In genomic region chr21:45449658-45450502, GRCh38 we compare ENCODE assay signal across 22 cellular contexts. TPM values are rescaled to one million over a fixed set of nuclear protein-coding genes. Genes with fewer than 3 reads are reported as not detected.
DNase-seq lines count a peak whose midpoint lies in the region; ATAC-seq, FAIRE-seq and TF ChIP-seq lines count a peak whose summit lies in the region.
"Had no signal": no experiment of that assay in that cellular context is flagged by ENCODE, and none has a peak within 500 bp of the region (broad histone marks: within the 10 kb centered on the region; RNA-seq: fewer than 3 reads in every experiment).

No MANE protein-coding gene starts in this region.

- H3K27me3 ChIP-seq in GM23338 (ENCODE audit: insufficient read depth) (no peaks in the 10 kb centered on the region), astrocyte (ENCODE audit: insufficient read depth, low read length) (no peaks in the 10 kb centered on the region)
- H3K27me3 ChIP-seq: neural progenitor cell, thyroid gland had no signal

- peak overlapping the region; percentile 32; the same call in 1 of the 2 replicates for H3K27ac ChIP-seq in GM23338 (ENCODE audit: low read depth)
- H3K27ac ChIP-seq in astrocyte (ENCODE audit: low read depth, low read length) = no peak overlapping the region
- H3K27ac ChIP-seq: KMS-11, neural progenitor cell, stomach, thyroid gland had no signal

- no peak overlapping the region for H3K9ac ChIP-seq in astrocyte (ENCODE audit: low read length)
- H3K9ac ChIP-seq: KMS-11, neural progenitor cell had no signal

- H3K27ac Mint-ChIP-seq in GM23338 (peak overlapping the region; percentile 56; the same call in 1 of the 2 replicates), astrocyte (ENCODE audit: unreplicated experiment) (peak overlapping the region; percentile 26)
- H3K27ac Mint-ChIP-seq in activated T-helper 2 cell treated with anti-CD3 and anti-CD28 coated beads, Interferon-gamma antibody, Interleukin-2, Interleukin-4, amounts not matched to agents 10 μg/mL and 5 μg/mL and 100 μg/mL, durations not matched to agents 14 hours and 24 hours and 36 hours = no peak overlapping the region
- H3K27ac Mint-ChIP-seq: activated CD8-positive, alpha-beta T cell treated with anti-CD3 and anti-CD28 coated beads for 36 hours; activated naive CD8-positive, alpha-beta T cell; memory B cell; neural progenitor cell had no signal

- H3K4me2 ChIP-seq in GM23338 = no peak overlapping the region
- no peak overlapping the region for H3K4me2 ChIP-seq in astrocyte (ENCODE audit: low read length)
- H3K4me2 ChIP-seq: KMS-11, neural progenitor cell had no signal

- H3K4me3 Mint-ChIP-seq in GM23338 (no peak overlapping the region), astrocyte (ENCODE audit: unreplicated experiment) (no peak overlapping the region)
- H3K4me3 Mint-ChIP-seq in activated T-helper 2 cell treated with anti-CD3 and anti-CD28 coated beads, Interferon-gamma antibody, Interleukin-2, Interleukin-4, amounts not matched to agents 10 μg/mL and 5 μg/mL and 100 μg/mL, durations not matched to agents 14 hours and 24 hours and 36 hours (ENCODE audit: low read depth) = no peak overlapping the region
- H3K4me3 Mint-ChIP-seq: activated CD8-positive, alpha-beta T cell treated with anti-CD3 and anti-CD28 coated beads for 36 hours; activated naive CD8-positive, alpha-beta T cell; CD4-positive, alpha-beta memory T cell; central memory CD8-positive, alpha-beta T cell; memory B cell; neural progenitor cell had no signal

- H3K4me3 ChIP-seq in GM23338 (no peak overlapping the region), astrocyte (ENCODE audit: insufficient read depth, low read depth, low read length) (no peak overlapping the region)
- H3K4me3 ChIP-seq: neural progenitor cell, stomach, thyroid gland had no signal

- H3K79me2 ChIP-seq in GM23338 (replicated peaks; ENCODE audit: insufficient read depth) (peaks cover 84% of the 10 kb centered on the region), astrocyte (ENCODE audit: insufficient read depth, low read length) (peaks cover 69% of the 10 kb centered on the region)

- H3K36me3 ChIP-seq in GM23338 (ENCODE audit: insufficient read depth) (0 out of 2 replicates have a peak, but pooled peaks cover 4% of the 10 kb centered on the region), astrocyte (ENCODE audit: insufficient read depth, low read length) (no peaks in the 10 kb centered on the region)
- H3K36me3 ChIP-seq: neural progenitor cell, stomach, thyroid gland had no signal

- H4K20me1 ChIP-seq in GM23338 (replicated peaks; ENCODE audit: insufficient read depth) (peaks cover 40% of the 10 kb centered on the region), astrocyte (ENCODE audit: insufficient read depth, low read length) (peaks cover 64% of the 10 kb centered on the region)

- H3F3A ChIP-seq in GM23338 (replicated peaks; ENCODE audit: low read depth) = peaks cover 16% of the 10 kb centered on the region

- H3K9me3 Mint-ChIP-seq in GM23338 = peaks cover 3% of the 10 kb centered on the region; the same call in 2 of the 3 replicates
- peaks cover 2% of the 10 kb centered on the region for H3K9me3 Mint-ChIP-seq in astrocyte (ENCODE audit: unreplicated experiment)
- H3K9me3 Mint-ChIP-seq in activated T-helper 2 cell treated with anti-CD3 and anti-CD28 coated beads, Interferon-gamma antibody, Interleukin-2, Interleukin-4, amounts not matched to agents 10 μg/mL and 5 μg/mL and 100 μg/mL, durations not matched to agents 14 hours and 24 hours and 36 hours = peaks cover 7% of the 10 kb centered on the region
- H3K9me3 Mint-ChIP-seq: central memory CD8-positive, alpha-beta T cell had no signal

- H3K4me1 ChIP-seq in GM23338 (ENCODE audit: insufficient read depth) (no peaks in the 10 kb centered on the region), astrocyte (ENCODE audit: insufficient read depth, low read length) (peaks cover 17% of the 10 kb centered on the region)
- H3K4me1 ChIP-seq: neural progenitor cell had no signal

- peaks cover 44% of the 10 kb centered on the region for H3K36me3 Mint-ChIP-seq in GM23338 (ENCODE audit: low read depth)
- H3K36me3 Mint-ChIP-seq in astrocyte (ENCODE audit: low read depth, unreplicated experiment) = peaks cover 25% of the 10 kb centered on the region
- H3K36me3 Mint-ChIP-seq in activated T-helper 2 cell treated with anti-CD3 and anti-CD28 coated beads, Interferon-gamma antibody, Interleukin-2, Interleukin-4, amounts not matched to agents 10 μg/mL and 5 μg/mL and 100 μg/mL, durations not matched to agents 14 hours and 24 hours and 36 hours (ENCODE audit: low read depth) = no peaks in the 10 kb centered on the region
- H3K36me3 Mint-ChIP-seq: activated naive CD8-positive, alpha-beta T cell; CD4-positive, alpha-beta memory T cell; memory B cell had no signal

- H3K27me3 Mint-ChIP-seq in GM23338 (ENCODE audit: insufficient read depth, low read depth, poor library complexity) (peaks cover 10% of the 10 kb centered on the region), astrocyte (ENCODE audit: low read depth, unreplicated experiment) (no peaks in the 10 kb centered on the region)
- peaks cover 6% of the 10 kb centered on the region for H3K27me3 Mint-ChIP-seq in activated T-helper 2 cell treated with anti-CD3 and anti-CD28 coated beads, Interferon-gamma antibody, Interleukin-2, Interleukin-4, amounts not matched to agents 10 μg/mL and 5 μg/mL and 100 μg/mL, durations not matched to agents 14 hours and 24 hours and 36 hours (ENCODE audit: low read depth)

- no peak overlapping the region for H2AFZ ChIP-seq in GM23338
- no peak overlapping the region for H2AFZ ChIP-seq in astrocyte (ENCODE audit: low read depth, low read length)
- H2AFZ ChIP-seq: neural progenitor cell had no signal

- intact Hi-C loops in left ventricle myocardium superior (cut with micrococcal nuclease) = loop anchor here (10.0 kb wide), 1 partner anchor 305 kb away; no protein-coding TSS in a partner anchor
- intact Hi-C loops in activated T-helper 2 cell treated with anti-CD3 and anti-CD28 coated beads, Interferon-gamma antibody, Interleukin-2, Interleukin-4, amounts not matched to agents 10 μg/mL and 5 μg/mL and 100 μg/mL, durations not matched to agents 14 hours and 24 hours and 36 hours (cut with micrococcal nuclease) = no loop called here

- ATAC-seq in GM23338 (no peak), left ventricle myocardium superior (no peak), omental fat pad (ENCODE audit: low FRiP score) (peak; percentile 15), HG02610 (IDR thresholded peaks at IDR 0.05; ENCODE audit: unreplicated experiment) (no peak)
- ATAC-seq: activated CD8-positive, alpha-beta T cell treated with anti-CD3 and anti-CD28 coated beads for 36 hours had no signal

- no peak for DNase-seq in GM23338 (ENCODE audit: low spot score)
- DNase-seq in astrocyte (ENCODE audit: low read depth) = no peak
- peak; percentile 27 for DNase-seq in left ventricle myocardium superior
- DNase-seq in omental fat pad (ENCODE audit: low spot score) = no peak
- no peak for DNase-seq in HCEC 1CT
- no peak for DNase-seq in NCI-H226
- DNase-seq in activated T-helper 2 cell treated with anti-CD3 and anti-CD28 coated beads, Interferon-gamma antibody, Interleukin-2, Interleukin-4, amounts not matched to agents 10 μg/mL and 5 μg/mL and 100 μg/mL, durations not matched to agents 14 hours and 24 hours and 36 hours (ENCODE audit: low spot score) = no peak
- DNase-seq: activated CD8-positive, alpha-beta T cell treated with anti-CD3 and anti-CD28 coated beads for 36 hours; NCI-H1436; NCI-H2081 treated with DMSO at 0.1 percent for 48 hours; NCI-H748 treated with DMSO at 0.1 percent for 48 hours; stomach; T-helper 2 cell; thyroid gland had no signal

- H3K9me2 ChIP-seq in GM23338 (ENCODE audit: insufficient read depth) = peaks cover 7% of the 10 kb centered on the region; the same call in 1 of the 2 replicates

- H3K4me1 Mint-ChIP-seq in GM23338 (peaks cover 7% of the 10 kb centered on the region; the same call in 2 of the 3 replicates), astrocyte (ENCODE audit: low read depth, unreplicated experiment) (peaks cover 33% of the 10 kb centered on the region)
- peaks cover 3% of the 10 kb centered on the region for H3K4me1 Mint-ChIP-seq in activated T-helper 2 cell treated with anti-CD3 and anti-CD28 coated beads, Interferon-gamma antibody, Interleukin-2, Interleukin-4, amounts not matched to agents 10 μg/mL and 5 μg/mL and 100 μg/mL, durations not matched to agents 14 hours and 24 hours and 36 hours (ENCODE audit: low read depth)
- H3K4me1 Mint-ChIP-seq: central memory CD8-positive, alpha-beta T cell had no signal

- peaks cover 2% of the 10 kb centered on the region for H3K9me3 ChIP-seq in astrocyte (ENCODE audit: insufficient read depth, low read depth, low read length)
- H3K9me3 ChIP-seq: thyroid gland had no signal

- TF ChIP-seq CTCF in GM23338 (conservative IDR thresholded peaks at IDR 0.05; ENCODE audit: low read depth in 2 of 2) (no peak), astrocyte (IDR thresholded peaks at IDR 0.05; ENCODE audit: insufficient read depth, low read depth, low read length) (no peak), omental fat pad (IDR thresholded peaks at IDR 0.05) (no peak)

- FAIRE-seq in astrocyte (lab: Jason Lieb, UNC) = no peak
- FAIRE-seq: endothelial cell of umbilical vein had no signal

TF ChIP-seq in GM23338, 12 proteins besides CTCF, POLR2A, EP300 and RAD21 (continues in another document):
- TF ChIP-seq NANOG (IDR thresholded peaks at IDR 0.05; ENCODE audit: borderline replicate concordance) (no peak), JUNB (IDR thresholded peaks at IDR 0.05; ENCODE audit: unreplicated experiment) (no peak)

RNA-seq across cellular contexts. Expression of gene COL18A1, which starts 44.9 kb away (rescaled TPM):
- 287 and 430 TPM in 2 replicates for total RNA-seq in GM23338 (2014; rRNA removed; shearing (Covaris generic))
- polyA plus RNA-seq in GM23338 (2016; fragmentation: Nextera tagmentation; extraction: Ambion mirVana) = 38.4 and 45.1 TPM in 2 replicates
- total RNA-seq in astrocyte (616 and 692 TPM in 2 replicates), left ventricle myocardium superior (52.4 TPM), omental fat pad (100 to 1,000 TPM in 2 of 4 donors, 10 to 100 TPM in 2; 64.7 to 110 (median 98.9) TPM)
- 2.9 and 3.4 TPM in 2 replicates for total RNA-seq in activated T-helper 2 cell treated with anti-CD3 and anti-CD28 coated beads, Interferon-gamma antibody, Interleukin-2, Interleukin-4, amounts not matched to agents 10 μg/mL and 5 μg/mL and 100 μg/mL, durations not matched to agents 14 hours and 24 hours and 36 hours

Comparison
In these comparisons a context has a peak if more than half of its experiments do, and no peak if none do; other contexts are left out.
1. RNA of gene COL18A1, which starts 44.9 kb away (total RNA-seq): 616 to 692 TPM in astrocyte, 287 to 430 TPM in GM23338, 64.7 to 110 TPM in omental fat pad and 52.4 TPM in left ventricle myocardium superior (single experiment); 2.9 to 3.4 TPM in activated T-helper 2 cell treated with anti-CD3 and anti-CD28 coated beads, Interferon-gamma antibody, Interleukin-2, Interleukin-4, amounts not matched to agents 10 μg/mL and 5 μg/mL and 100 μg/mL, durations not matched to agents 14 hours and 24 hours and 36 hours; every median in the first group is over 10 times any median in the second.